8 cellular contexts compared by ENCODE assay signal in the genomic region with DNA sequence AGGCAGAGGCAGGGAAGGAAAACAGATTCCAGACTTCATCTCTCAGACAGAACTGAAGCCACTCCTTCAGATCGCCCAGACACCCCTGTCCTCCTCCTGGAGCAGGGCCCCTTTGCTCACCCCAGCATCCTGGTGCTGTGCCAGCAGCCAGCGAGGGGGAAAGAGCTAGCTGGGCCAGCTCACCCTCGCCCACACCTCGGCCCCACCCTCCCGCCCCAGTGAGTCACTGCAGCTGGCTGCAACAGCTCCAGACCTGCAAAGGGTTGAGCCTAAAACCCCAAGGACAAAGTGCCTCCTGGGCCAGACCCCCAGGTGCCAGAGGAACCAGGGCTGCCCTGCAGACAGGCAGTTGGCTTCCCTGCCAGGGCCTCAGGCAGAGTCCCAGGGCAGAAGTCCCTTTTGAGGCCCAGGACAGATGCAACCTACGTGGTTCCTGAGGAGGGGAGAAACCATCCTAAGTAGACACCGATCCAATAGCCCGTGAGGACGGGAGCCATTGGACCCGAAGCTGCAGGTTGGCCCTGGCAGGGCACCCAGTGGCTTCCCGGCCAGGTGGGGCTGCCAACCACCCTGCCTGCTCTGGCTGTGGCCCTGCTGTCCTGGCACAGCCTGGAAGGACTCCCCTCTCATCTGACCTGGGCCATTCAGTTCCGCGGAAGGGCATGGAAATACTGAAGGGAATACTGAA. TPM values are rescaled to one million over a fixed set of nuclear protein-coding genes. Genes with fewer than 3 reads are reported as not detected.
A peak's percentile ranks its signal among the peaks of the same experiment; 100 is the strongest.
DNase-seq lines count a peak whose midpoint lies in the region; ATAC-seq and TF ChIP-seq lines count a peak whose summit lies in the region.

No MANE protein-coding gene starts in this region.

- no peak overlapping the region for H3K23ac ChIP-seq in trophoblast cell (ENCODE audit: low read length)

- H3K18ac ChIP-seq in trophoblast cell (ENCODE audit: low read length): peak overlapping the region; percentile 27

- no peaks in the 10 kb centered on the region for H3K27me3 ChIP-seq in CD4-positive, CD25-positive, alpha-beta regulatory T cell (ENCODE audit: control insufficient read depth, insufficient read depth, low read length)
- H3K27me3 ChIP-seq in fibroblast of lung (ENCODE audit: control insufficient read depth, insufficient read depth, low read length): no peaks in the 10 kb centered on the region
- H3K27me3 ChIP-seq in trophoblast cell (ENCODE audit: insufficient read depth, low read length): no peaks in the 10 kb centered on the region

- peaks cover 67% of the 10 kb centered on the region for H3K4me1 ChIP-seq in CD4-positive, CD25-positive, alpha-beta regulatory T cell (ENCODE audit: control insufficient read depth, insufficient read depth, low read length, poor library complexity, severe bottlenecking)
- H3K4me1 ChIP-seq in fibroblast of lung (ENCODE audit: control insufficient read depth, extremely low read depth, insufficient read depth, low read length) (peaks cover 37% of the 10 kb centered on the region), trophoblast cell (ENCODE audit: control insufficient read depth in 1 of 2, insufficient read depth in 2 of 2, low read length in 2 of 2) (peaks cover 30 to 46% of the 10 kb centered on the region in 2 experiments)

- no peak overlapping the region for H4K12ac ChIP-seq in trophoblast cell (ENCODE audit: low read depth, low read length)

- no peak for TF ChIP-seq CTCF in fibroblast of lung (conservative IDR thresholded peaks at IDR 0.05 in 1 of 2, IDR thresholded peaks at IDR 0.05 in 1 of 2; ENCODE audit: low read depth in 1 of 2, low read length in 2 of 2)

- no peak overlapping the region for H4K91ac ChIP-seq in trophoblast cell (ENCODE audit: low read depth, low read length)

- H3K4me3 ChIP-seq in CD4-positive, CD25-positive, alpha-beta regulatory T cell (ENCODE audit: low read depth, low read length): peak overlapping the region; percentile 63
- H3K4me3 ChIP-seq in fibroblast of lung (replicated peaks in 1 of 4; ENCODE audit: control extremely low read depth in 1 of 4, insufficient read depth in 1 of 4, low read depth in 3 of 4, low read length in 4 of 4) (peak overlapping the region; percentile 29 to 98 (median 36)), trophoblast cell (ENCODE audit: low read depth, low read length) (no peak overlapping the region)

- H3K4ac ChIP-seq in trophoblast cell (ENCODE audit: low read depth, low read length): peak overlapping the region; percentile 99

- H2AK5ac ChIP-seq in trophoblast cell (ENCODE audit: low read length): no peak overlapping the region

- H3K9me3 ChIP-seq in CD4-positive, CD25-positive, alpha-beta regulatory T cell (ENCODE audit: control insufficient read depth in 2 of 2, low read length in 2 of 2): no peaks in the 10 kb centered on the region
- H3K9me3 ChIP-seq in fibroblast of lung (ENCODE audit: control insufficient read depth, insufficient read depth, low read depth, low read length) (no peaks in the 10 kb centered on the region), trophoblast cell (ENCODE audit: insufficient read depth, low read depth, low read length) (peaks cover 8% of the 10 kb centered on the region)

- WGBS in trophoblast cell (ENCODE audit: extremely low coverage, insufficient coverage, insufficient read length): no CpG with 5 or more reads among the region's 13 CpGs

- H4K8ac ChIP-seq in trophoblast cell (ENCODE audit: low read depth, low read length): no peak overlapping the region

- H3K4me1 Mint-ChIP-seq in CD4-positive, CD25-positive, alpha-beta regulatory T cell: peaks cover 7 to 71% (median 40%) of the 10 kb centered on the region in 4 donors

- no peak overlapping the region for H3K9ac ChIP-seq in fibroblast of lung (ENCODE audit: insufficient read depth, low read length)
- H3K9ac ChIP-seq in trophoblast cell (ENCODE audit: low read length): no peak overlapping the region

- H3K14ac ChIP-seq in trophoblast cell (ENCODE audit: low read length): peak overlapping the region; percentile 49

- no peaks in the 10 kb centered on the region for H3K27me3 Mint-ChIP-seq in CD4-positive, CD25-positive, alpha-beta regulatory T cell

- ATAC-seq in CD4-positive, CD25-positive, alpha-beta regulatory T cell (ENCODE audit: low read depth in 2 of 2): peak; percentile 23 to 33
- ATAC-seq in GM21367 (IDR thresholded peaks at IDR 0.05; ENCODE audit: unreplicated experiment) (no peak), HG02840 (IDR thresholded peaks at IDR 0.05; ENCODE audit: low FRiP score, unreplicated experiment) (no peak), HG03159 (IDR thresholded peaks at IDR 0.05; ENCODE audit: unreplicated experiment) (no peak)

- H2BK12ac ChIP-seq in trophoblast cell (ENCODE audit: low read length): no peak overlapping the region

- peaks cover 24% of the 10 kb centered on the region for H3K36me3 ChIP-seq in CD4-positive, CD25-positive, alpha-beta regulatory T cell (ENCODE audit: control insufficient read depth, insufficient read depth, low read length)
- H3K36me3 ChIP-seq in fibroblast of lung (ENCODE audit: control insufficient read depth, insufficient read depth, low read length) (peaks cover 20% of the 10 kb centered on the region), trophoblast cell (ENCODE audit: control insufficient read depth in 1 of 2, insufficient read depth in 2 of 2, low read length in 2 of 2) (peaks cover 70 to 71% of the 10 kb centered on the region in 2 experiments)

- peak overlapping the region; percentile 93 for H3K4me2 ChIP-seq in fibroblast of lung (ENCODE audit: extremely low read depth, insufficient read depth, low read length)
- H3K4me2 ChIP-seq in trophoblast cell (ENCODE audit: low read length): peak overlapping the region; percentile 23

- H3K9me3 Mint-ChIP-seq in CD4-positive, CD25-positive, alpha-beta regulatory T cell: peaks cover 0 to 2% (median 0%) of the 10 kb centered on the region in 7 donors

- H3K79me2 ChIP-seq in fibroblast of lung (ENCODE audit: control insufficient read depth, insufficient read depth, low read length) (peaks cover 98% of the 10 kb centered on the region), trophoblast cell (ENCODE audit: control insufficient read depth, insufficient read depth, low read length, poor library complexity) (peaks cover 71% of the 10 kb centered on the region)

- H4K20me1 ChIP-seq in fibroblast of lung (ENCODE audit: control insufficient read depth, extremely low read depth, insufficient read depth, low read length): peaks cover 23% of the 10 kb centered on the region

- H3K27ac Mint-ChIP-seq in CD4-positive, CD25-positive, alpha-beta regulatory T cell: peak overlapping the region; percentile 88 to 91 (median 88)

- H3K79me1 ChIP-seq in trophoblast cell (ENCODE audit: low read length): peaks cover 22% of the 10 kb centered on the region

- no peak overlapping the region for H2AFZ ChIP-seq in fibroblast of lung (ENCODE audit: low read length)
- no peak overlapping the region for H2AFZ ChIP-seq in trophoblast cell (ENCODE audit: insufficient read depth, low read length, poor library complexity)

- H2BK5ac ChIP-seq in trophoblast cell (ENCODE audit: low read depth, low read length, poor library complexity): no peak overlapping the region

- H3K4me3 Mint-ChIP-seq in CD4-positive, CD25-positive, alpha-beta regulatory T cell: peak overlapping the region; percentile 79 to 99 (median 82)

- H2BK120ac ChIP-seq in trophoblast cell (ENCODE audit: insufficient read depth, low read length, poor library complexity): no peak overlapping the region

- DNase-seq in CD4-positive, CD25-positive, alpha-beta regulatory T cell: peak in 1 of 3 donors; percentile 51
- DNase-seq in LHCN-M2 (ENCODE audit: low read depth): peak; percentile 92
- peak; percentile 78 for DNase-seq in activated CD8-positive, alpha-beta memory T cell treated with anti-CD3 and anti-CD28 coated beads for 24 hours
- DNase-seq in fibroblast of lung (ENCODE audit: low read depth in 2 of 2): peak; percentile 91 to 95
- peak in 1 of 2 donors; percentile 35 for DNase-seq in trophoblast cell

- peak overlapping the region; percentile 88 for H3K27ac ChIP-seq in CD4-positive, CD25-positive, alpha-beta regulatory T cell (ENCODE audit: insufficient read depth, low read length, poor library complexity, severe bottlenecking)
- H3K27ac ChIP-seq in fibroblast of lung (ENCODE audit: insufficient read depth, low read length) (peak overlapping the region; percentile 77), trophoblast cell (ENCODE audit: low read depth, low read length) (peak overlapping the region; percentile 18)

- peaks cover 9% of the 10 kb centered on the region for H3K36me3 Mint-ChIP-seq in CD4-positive, CD25-positive, alpha-beta regulatory T cell

RNA-seq across cellular contexts. Expression of a gene that starts 7.2 kb away (rescaled TPM):
- 852 TPM for total RNA-seq in CD4-positive, CD25-positive, alpha-beta regulatory T cell
- polyA plus RNA-seq in CD4-positive, CD25-positive, alpha-beta regulatory T cell: 10 to 100 TPM; 22.3 to 59.3 (median 39.5) TPM
- total RNA-seq in LHCN-M2 (2014; rRNA removed) (313 and 332 TPM in 2 replicates), fibroblast of lung (396 and 762 TPM in 2 replicates)
- 160 TPM for polyA plus RNA-seq in LHCN-M2 (2012)
- polyA plus RNA-seq in fibroblast of lung: 209 and 220 TPM in 2 replicates
- polyA plus RNA-seq in fibroblast of lung (2012): 281 and 392 TPM in 2 replicates
- polyA minus RNA-seq in fibroblast of lung (ENCODE audit: low replicate concordance): 340 and 357 TPM in 2 replicates
- polyA plus RNA-seq in trophoblast cell (2013): 191 and 221 TPM in 2 replicates

RNA-seq across cellular contexts. Expression of a gene that starts 34.3 kb away (rescaled TPM):
- total RNA-seq in CD4-positive, CD25-positive, alpha-beta regulatory T cell: 1,198 TPM
- polyA plus RNA-seq in CD4-positive, CD25-positive, alpha-beta regulatory T cell: 1,000 to 10,000 TPM in 3 of 4 donors, 100 to 1,000 TPM in 1; 775 to 1,680 (median 1,413) TPM
- total RNA-seq in LHCN-M2 (2014; rRNA removed) (1,532 and 1,571 TPM in 2 replicates), fibroblast of lung (1,405 and 1,825 TPM in 2 replicates)
- polyA plus RNA-seq in LHCN-M2 (2012): 1,893 TPM
- 1,308 and 1,333 TPM in 2 replicates for polyA plus RNA-seq in fibroblast of lung
- 1,642 and 1,675 TPM in 2 replicates for polyA plus RNA-seq in fibroblast of lung (2012)
- polyA minus RNA-seq in fibroblast of lung (ENCODE audit: low replicate concordance): 2,187 and 2,476 TPM in 2 replicates
- 1,102 and 1,140 TPM in 2 replicates for polyA plus RNA-seq in trophoblast cell (2013)

RNA-seq across cellular contexts. Expression of a gene that starts 51.9 kb away (rescaled TPM):
- total RNA-seq in CD4-positive, CD25-positive, alpha-beta regulatory T cell: 22.0 TPM
- 10 to 100 TPM in 3 of 4 donors, 1 to 10 TPM in 1; 6.5 to 11.9 (median 10.9) TPM for polyA plus RNA-seq in CD4-positive, CD25-positive, alpha-beta regulatory T cell
- total RNA-seq in LHCN-M2 (2014; rRNA removed) (9.0 and 9.8 TPM in 2 replicates), fibroblast of lung (6.9 and 7.8 TPM in 2 replicates)
- polyA plus RNA-seq in LHCN-M2 (2012): 8.8 TPM
- polyA plus RNA-seq in fibroblast of lung: 5.5 and 6.8 TPM in 2 replicates
- polyA plus RNA-seq in fibroblast of lung (2012): 7.1 and 9.5 TPM in 2 replicates
- polyA minus RNA-seq in fibroblast of lung (ENCODE audit: low replicate concordance): 5.9 and 7.1 TPM in 2 replicates
- 11.3 and 11.8 TPM in 2 replicates for polyA plus RNA-seq in trophoblast cell (2013)

Comparison
In these comparisons a context has a peak if more than half of its experiments do, and no peak if none do; other contexts are left out.
1. ATAC-seq: peak in CD4-positive, CD25-positive, alpha-beta regulatory T cell (2 of 2); none in GM21367 (single experiment), HG02840 (single experiment) and HG03159 (single experiment).
2. H3K27ac ChIP-seq: peak in every context shown above with its lines; median percentile 88 in CD4-positive, CD25-positive, alpha-beta regulatory T cell; 77 in fibroblast of lung; 18 in trophoblast cell.